ENCODE assay signal across 12 cellular contexts in the genomic region with DNA sequence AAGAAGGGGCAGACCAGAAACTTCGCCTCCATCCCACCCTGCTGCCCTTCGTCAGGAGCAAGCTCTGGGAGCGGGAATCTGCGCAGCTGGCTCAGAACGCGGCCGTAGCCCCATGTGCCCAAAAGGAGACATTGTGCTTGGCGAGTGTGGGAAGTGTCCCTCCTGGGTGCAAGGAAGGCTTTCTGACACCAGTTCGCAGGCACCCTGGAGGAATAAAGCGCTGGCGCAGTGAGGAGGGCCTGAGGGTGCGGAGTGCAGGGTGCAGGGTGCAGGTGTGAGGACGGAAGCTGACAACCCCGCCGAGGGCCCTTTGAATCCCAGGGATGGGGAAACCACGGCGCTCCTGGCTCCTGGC. TPM values are rescaled to one million over a fixed set of nuclear protein-coding genes. Genes with fewer than 3 reads are reported as not detected.
DNase-seq lines count a peak whose midpoint lies in the region; ATAC-seq and TF ChIP-seq lines count a peak whose summit lies in the region.
"Had no signal": no experiment of that assay in that cellular context is flagged by ENCODE, and none has a peak within 500 bp of the region (broad histone marks: within the 10 kb centered on the region; RNA-seq: fewer than 3 reads in every experiment).

No MANE protein-coding gene starts in this region.

- TF ChIP-seq CTCF in Calu3 (IDR thresholded peaks at IDR 0.05; ENCODE audit: unreplicated experiment) (no peak), ovary (IDR thresholded peaks at IDR 0.05) (no peak)

- peak overlapping the region; percentile 86 for H3K18ac ChIP-seq in neuronal stem cell (ENCODE audit: low read length)

- H2BK15ac ChIP-seq in neuronal stem cell (ENCODE audit: low read length) = no peak overlapping the region

- no peaks in the 10 kb centered on the region for H3K4me1 Mint-ChIP-seq in Calu3 (ENCODE audit: low read depth, unreplicated experiment)
- H3K4me1 Mint-ChIP-seq in effector memory CD8-positive, alpha-beta T cell (ENCODE audit: low read depth in 2 of 2) = peaks cover 4 to 9% of the 10 kb centered on the region in 2 donors

- no peaks in the 10 kb centered on the region for H3K79me1 ChIP-seq in neuronal stem cell (ENCODE audit: low read depth, low read length)

- H3K27me3 ChIP-seq in neuronal stem cell (ENCODE audit: control insufficient read depth in 3 of 3, insufficient read depth in 3 of 3, low read depth in 1 of 3, low read length in 3 of 3) (peaks cover 12 to 98% (median 73%) of the 10 kb centered on the region in 3 experiments), ovary (peaks cover 4% of the 10 kb centered on the region)
- H3K27me3 ChIP-seq: thyroid gland had no signal

- no peak overlapping the region for H2BK120ac ChIP-seq in neuronal stem cell (ENCODE audit: low read depth, low read length)

- no peak for TF ChIP-seq POLR2A in ovary (IDR thresholded peaks at IDR 0.05)

- no peak overlapping the region for H4K8ac ChIP-seq in neuronal stem cell (ENCODE audit: low read depth, low read length)

- H2AFZ ChIP-seq in neuronal stem cell (ENCODE audit: low read length) = peak overlapping the region; percentile 96
- H2AFZ ChIP-seq: PC-9 had no signal

- H3K27ac ChIP-seq in neuronal stem cell (replicated peaks; ENCODE audit: low read length) (no peak overlapping the region), ovary (no peak overlapping the region)
- H3K27ac ChIP-seq: PC-9, thyroid gland had no signal

- intact Hi-C loops in Calu3 (cut with micrococcal nuclease; ENCODE audit: unreplicated experiment) = no loop called here
- intact Hi-C loops in ovary (cut with DNase I) = no loop called here

- peak overlapping the region; percentile 50 for H3K14ac ChIP-seq in neuronal stem cell (ENCODE audit: low read length)

- DNase-seq in Calu3 (no peak), neuronal stem cell (ENCODE audit: low spot score) (no peak), ovary (no peak), NCI-H2107 (lab: John Stamatoyannopoulos, UW) (no peak)
- DNase-seq in Jurkat, Clone E6-1 (ENCODE audit: low read depth, low spot score) = no peak
- DNase-seq in effector memory CD8-positive, alpha-beta T cell = no peak
- DNase-seq: CD8-positive, alpha-beta T cell; Karpas-422; PC-9; T-helper 1 cell had no signal

- WGBS in neuronal stem cell (ENCODE audit: extremely low coverage in 2 of 2, insufficient read length in 2 of 2, insufficient replicate concordance in 1 of 2), 2 donors = no CpG with 5 or more reads among the region's 17 CpGs
- WGBS in ovary, 3 donors = 22 to 29% (median 28%) methylated on average over 15 to 17 of the region's 17 CpGs

- H2AK5ac ChIP-seq in neuronal stem cell (ENCODE audit: low read depth, low read length) = peak overlapping the region; percentile 51

- H2BK5ac ChIP-seq in neuronal stem cell (ENCODE audit: low read length) = no peak overlapping the region

- no peak overlapping the region for H4K91ac ChIP-seq in neuronal stem cell (ENCODE audit: low read depth, low read length, poor library complexity)

- peak overlapping the region; percentile 92 for H3K4me2 ChIP-seq in neuronal stem cell (ENCODE audit: insufficient read depth, low read length, poor library complexity, severe bottlenecking)
- H3K4me2 ChIP-seq: PC-9 had no signal

- no peak for ATAC-seq in effector memory CD8-positive, alpha-beta T cell (replicated peaks)
- ATAC-seq in GM21825 (IDR thresholded peaks at IDR 0.05; ENCODE audit: unreplicated experiment) = no peak
- ATAC-seq: CD8-positive, alpha-beta T cell had no signal

- H3K23ac ChIP-seq in neuronal stem cell (ENCODE audit: low read depth, low read length, poor library complexity) = peak overlapping the region; percentile 70

- no peaks in the 10 kb centered on the region for H3K36me3 ChIP-seq in neuronal stem cell (replicated peaks in 1 of 2; ENCODE audit: control insufficient read depth in 2 of 2, insufficient read depth in 2 of 2, low read length in 2 of 2)
- H3K36me3 ChIP-seq in ovary = no peaks in the 10 kb centered on the region
- H3K36me3 ChIP-seq: thyroid gland had no signal

- no peak for TF ChIP-seq EP300 in ovary (IDR thresholded peaks at IDR 0.05)

- H3K4ac ChIP-seq in neuronal stem cell (ENCODE audit: low read length) = no peak overlapping the region

- H3K9me3 Mint-ChIP-seq in Calu3 (ENCODE audit: low read depth, unreplicated experiment) = no peaks in the 10 kb centered on the region
- no peaks in the 10 kb centered on the region for H3K9me3 Mint-ChIP-seq in effector memory CD8-positive, alpha-beta T cell
- H3K9me3 Mint-ChIP-seq: CD8-positive, alpha-beta T cell had no signal

- peak overlapping the region; percentile 40 for H3K4me3 Mint-ChIP-seq in Calu3 (ENCODE audit: low read depth, unreplicated experiment)
- H3K4me3 Mint-ChIP-seq in effector memory CD8-positive, alpha-beta T cell = peak overlapping the region; percentile 47 to 57

- no TSS peak for BruUV-seq in Calu3 (replicated peaks; lab: Mats Ljungman, UMichigan)

- H3K36me3 Mint-ChIP-seq in Calu3 (ENCODE audit: insufficient read depth, unreplicated experiment) = no peaks in the 10 kb centered on the region
- no peaks in the 10 kb centered on the region for H3K36me3 Mint-ChIP-seq in effector memory CD8-positive, alpha-beta T cell (ENCODE audit: insufficient read depth)
- H3K36me3 Mint-ChIP-seq: CD8-positive, alpha-beta T cell had no signal

- no peak overlapping the region for H2BK12ac ChIP-seq in neuronal stem cell (ENCODE audit: low read length)

- no peaks in the 10 kb centered on the region for H3K9me3 ChIP-seq in neuronal stem cell (replicated peaks in 1 of 2; ENCODE audit: control insufficient read depth in 2 of 2, insufficient read depth in 1 of 2, low read depth in 1 of 2, low read length in 2 of 2)
- no peaks in the 10 kb centered on the region for H3K9me3 ChIP-seq in ovary
- H3K9me3 ChIP-seq: thyroid gland had no signal

- no peak overlapping the region for H3K27ac Mint-ChIP-seq in Calu3 (ENCODE audit: unreplicated experiment)
- no peak overlapping the region for H3K27ac Mint-ChIP-seq in effector memory CD8-positive, alpha-beta T cell
- H3K27ac Mint-ChIP-seq: CD8-positive, alpha-beta T cell had no signal

- peak overlapping the region; percentile 18 for H3K9ac ChIP-seq in neuronal stem cell (ENCODE audit: low read depth, low read length, poor library complexity)

- CTCF ChIA-PET in Calu3 (lab: Charles Lee) = no interaction called here

- no peaks in the 10 kb centered on the region for H3K27me3 Mint-ChIP-seq in Calu3 (ENCODE audit: unreplicated experiment)
- H3K27me3 Mint-ChIP-seq in effector memory CD8-positive, alpha-beta T cell = peaks cover 81 to 86% of the 10 kb centered on the region in 2 donors

- H3K4me1 ChIP-seq in neuronal stem cell (ENCODE audit: control insufficient read depth in 2 of 2, insufficient read depth in 1 of 2, low read depth in 1 of 2, low read length in 2 of 2) = peaks cover 4 to 32% of the 10 kb centered on the region in 2 donors
- peaks cover 1% of the 10 kb centered on the region for H3K4me1 ChIP-seq in ovary (ENCODE audit: insufficient read depth)

- peak overlapping the region; percentile 89 for H3K4me3 ChIP-seq in Jurkat, Clone E6-1 (ENCODE audit: low read length)
- H3K4me3 ChIP-seq in neuronal stem cell (ENCODE audit: low read length in 2 of 2) (peak overlapping the region in 1 of 2 donors; percentile 45), ovary (no peak overlapping the region)
- H3K4me3 ChIP-seq: PC-9 had no signal

RNA-seq across cellular contexts. Expression of gene SLIT1, which starts 0.8 kb away (rescaled TPM):
- not detected in 2 replicates for total RNA-seq in Calu3 (2022)
- polyA plus RNA-seq in Jurkat, Clone E6-1 (2012; ENCODE audit: insufficient read depth, insufficient read length) = 68.0 TPM
- 0.35 TPM for polyA plus RNA-seq in neuronal stem cell (2013, experiment 1 of 2)
- 0.40 TPM for polyA plus RNA-seq in neuronal stem cell (2013, experiment 2 of 2)
- under 1 TPM; under 0.01 to 0.62 (median 0.34) TPM for total RNA-seq in ovary
- under 1 TPM; 0.05 to 0.10 TPM for polyA plus RNA-seq in ovary
- total RNA-seq: PC-9 had no signal
